In genomic region chr7:36601596-36601995, GRCh38 we compare ENCODE assay signal across 1 cellular context.
TF ChIP-seq lines count a peak whose summit lies in the region.

No MANE protein-coding gene starts in this region.

TF ChIP-seq in IMR-90, 13 proteins besides CTCF, POLR2A, EP300 and RAD21:
- TF ChIP-seq RCOR1 (IDR thresholded peaks at IDR 0.05; ENCODE audit: insufficient replicate concordance, low read length): no peak
- no peak for TF ChIP-seq MXI1 (IDR thresholded peaks at IDR 0.05; ENCODE audit: borderline replicate concordance, low read depth, low read length)
- no peak for TF ChIP-seq CHD1 (IDR thresholded peaks at IDR 0.05; ENCODE audit: low read depth, low read length)
- no peak for TF ChIP-seq RFX5 (IDR thresholded peaks at IDR 0.05; ENCODE audit: low read depth, low read length)
- TF ChIP-seq USF2 (IDR thresholded peaks at IDR 0.05; ENCODE audit: low read depth, low read length): no peak
- TF ChIP-seq SMC3 (IDR thresholded peaks at IDR 0.05; ENCODE audit: low read depth, low read length): no peak
